In the genomic region with DNA sequence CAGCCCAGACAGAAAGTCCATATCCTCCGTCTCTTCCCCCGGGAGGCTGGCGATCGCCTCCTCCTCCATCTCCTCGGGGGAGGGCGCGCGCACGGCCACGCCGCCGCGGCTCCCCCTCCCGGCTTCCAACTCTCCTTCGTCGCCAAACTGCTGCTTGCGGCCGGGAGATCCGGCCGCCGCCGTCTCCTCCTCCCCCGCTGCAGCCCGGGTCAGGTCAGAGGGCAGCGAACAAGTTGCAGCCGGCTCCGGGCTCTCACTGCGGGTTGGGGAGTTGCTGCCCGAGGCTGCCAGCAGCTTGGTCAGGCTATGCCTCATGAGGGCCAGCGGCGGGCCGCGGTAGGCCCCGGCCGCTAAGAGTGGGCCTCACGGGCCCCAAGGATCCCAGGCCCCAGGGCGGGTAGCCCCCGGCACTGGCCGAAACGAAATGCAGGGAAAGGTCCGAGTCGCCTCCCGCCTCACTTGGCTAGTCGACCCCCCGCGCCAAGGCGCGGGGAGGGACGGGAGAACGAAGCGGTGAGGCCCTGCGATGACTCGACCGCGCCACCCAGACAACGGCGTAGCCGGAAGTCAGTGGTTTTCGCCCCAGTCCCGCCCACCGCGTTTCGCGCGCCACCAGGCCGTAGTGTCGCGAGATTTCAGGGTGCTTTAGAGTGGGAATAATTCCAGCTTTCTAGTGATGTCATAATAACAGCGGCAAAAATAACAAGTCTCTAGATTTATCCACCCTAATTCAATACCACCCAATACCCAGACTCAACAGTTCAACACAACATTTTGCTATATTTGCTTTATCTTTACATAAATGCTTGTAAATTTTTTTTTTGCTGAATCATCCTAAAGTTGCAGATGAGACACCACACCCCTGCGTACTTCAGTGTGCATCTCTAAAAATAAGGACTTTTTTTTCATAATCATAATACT, we compare ENCODE assay signal across 8 cellular contexts. TPM values are rescaled to one million over a fixed set of nuclear protein-coding genes. Genes with fewer than 3 reads are reported as not detected.
DNase-seq lines count a peak whose midpoint lies in the region; ATAC-seq and TF ChIP-seq lines count a peak whose summit lies in the region.

A gene with protein sequence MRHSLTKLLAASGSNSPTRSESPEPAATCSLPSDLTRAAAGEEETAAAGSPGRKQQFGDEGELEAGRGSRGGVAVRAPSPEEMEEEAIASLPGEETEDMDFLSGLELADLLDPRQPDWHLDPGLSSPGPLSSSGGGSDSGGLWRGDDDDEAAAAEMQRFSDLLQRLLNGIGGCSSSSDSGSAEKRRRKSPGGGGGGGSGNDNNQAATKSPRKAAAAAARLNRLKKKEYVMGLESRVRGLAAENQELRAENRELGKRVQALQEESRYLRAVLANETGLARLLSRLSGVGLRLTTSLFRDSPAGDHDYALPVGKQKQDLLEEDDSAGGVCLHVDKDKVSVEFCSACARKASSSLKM (minus strand): TSS at position 569 of the 921 bp plus-strand sequence. CDS start 254 bp downstream, at position 315.

- ATAC-seq in GM18870 (IDR thresholded peaks at IDR 0.05; ENCODE audit: unreplicated experiment), result peak; percentile 85
- peak; percentile 87 for ATAC-seq in HG03135 (IDR thresholded peaks at IDR 0.05; ENCODE audit: unreplicated experiment)

- H3K27ac ChIP-seq in ACC112 (ENCODE audit: low read depth, low read length) (peak within 1 kb of the TSS; percentile 92), VCaP (peak within 1 kb of the TSS; percentile 98), breast epithelium (peak within 1 kb of the TSS; percentile 98 to 99), iPS-20b (ENCODE audit: low read length) (peak within 1 kb of the TSS; percentile 90), skin epidermis (peak within 1 kb of the TSS; percentile 89 to 100 (median 98))

- H3K4me3 ChIP-seq in ACC112 (ENCODE audit: low read depth, low read length) (peak within 1 kb of the TSS; percentile 99), breast epithelium (peak within 1 kb of the TSS; percentile 75 to 98 (median 91)), iPS-20b (ENCODE audit: low read length) (peak within 1 kb of the TSS; percentile 95), skin epidermis (peak within 1 kb of the TSS; percentile 60 to 99 (median 90))

- intact Hi-C loops in breast epithelium (cut with DNase I; ENCODE audit: low total_unique reads), result no loop called here

- peak within 1 kb of the TSS; percentile 97 for H3K9ac ChIP-seq in iPS-20b (ENCODE audit: low read depth, low read length)

- TF ChIP-seq POLR2A in breast epithelium (IDR thresholded peaks at IDR 0.05), result peak; percentile 99

- H3K36me3 ChIP-seq in ACC112 (ENCODE audit: insufficient read depth, low read length), result peaks cover 22% of the 10 kb centered on the region
- H3K36me3 ChIP-seq in breast epithelium, result no peaks in the 10 kb centered on the region
- peaks cover 32% of the 10 kb centered on the region for H3K36me3 ChIP-seq in iPS-20b (ENCODE audit: insufficient read depth, low read depth, low read length)

- H3K4me1 ChIP-seq in ACC112 (ENCODE audit: control insufficient read depth, insufficient read depth, low read length, unreplicated experiment) (peaks cover 18% of the 10 kb centered on the region), breast epithelium (peaks cover 0 to 11% of the 10 kb centered on the region in 2 donors), iPS-20b (ENCODE audit: insufficient read depth, low read length) (peaks cover 5% of the 10 kb centered on the region; the same call in 1 of the 2 replicates)

- H3K79me2 ChIP-seq in ACC112 (ENCODE audit: control insufficient read depth, insufficient read depth, low read length, unreplicated experiment), result peaks cover 50% of the 10 kb centered on the region

- DNase-seq in NCI-H2196 treated with DMSO at 0.1 percent for 48 hours (lab: John Stamatoyannopoulos, UW; ENCODE audit: unreplicated experiment) (peak; percentile 91), breast epithelium (ENCODE audit: low spot score in 2 of 2) (peak; percentile 89 to 93)

- H3K9me3 ChIP-seq in breast epithelium, result no peaks in the 10 kb centered on the region
- no peaks in the 10 kb centered on the region for H3K9me3 ChIP-seq in iPS-20b (ENCODE audit: insufficient read depth, low read depth, low read length)

- no peaks in the 10 kb centered on the region for H3K27me3 ChIP-seq in ACC112 (ENCODE audit: insufficient read depth, low read length)
- H3K27me3 ChIP-seq in breast epithelium, result no peaks in the 10 kb centered on the region
- no peaks in the 10 kb centered on the region for H3K27me3 ChIP-seq in iPS-20b (ENCODE audit: insufficient read depth, low read length)

- TF ChIP-seq CTCF in VCaP (conservative IDR thresholded peaks at IDR 0.05) (no peak), breast epithelium (IDR thresholded peaks at IDR 0.05) (peak in 2 of 3 donors; percentile 11 to 25)

- peak within 1 kb of the TSS; percentile 78 for H2AFZ ChIP-seq in ACC112 (ENCODE audit: low read length, unreplicated experiment)

RNA-seq across cellular contexts. Expression of the gene that starts here (rescaled TPM):
- total RNA-seq in breast epithelium, result 100 to 1,000 TPM in 2 of 3 donors, 10 to 100 TPM in 1; 49.6 to 120 (median 107) TPM

Comparison
In these comparisons a context has a peak if more than half of its experiments do, and no peak if none do; other contexts are left out.
1. Peak in every context shown above with its lines: DNase-seq, ATAC-seq, H3K4me3 ChIP-seq and H3K27ac ChIP-seq.